In genomic region chr18:3248670-3249359, GRCh38 we compare ENCODE assay signal across 8 cellular contexts. TPM values are rescaled to one million over a fixed set of nuclear protein-coding genes. Genes with fewer than 3 reads are reported as not detected.
DNase-seq lines count a peak whose midpoint lies in the region; ATAC-seq and TF ChIP-seq lines count a peak whose summit lies in the region.

No MANE protein-coding gene starts in this region.

- H3K9me3 Mint-ChIP-seq in nephron progenitor cell = peaks cover 4% of the 10 kb centered on the region

- H3K9ac ChIP-seq in endocrine pancreas (ENCODE audit: control insufficient read depth, insufficient read depth, low read length) = peak overlapping the region; percentile 97

- DNase-seq in BE2C = no peak
- DNase-seq in SK-MEL-5 (ENCODE audit: low read depth, low spot score) = peak; percentile 53
- DNase-seq in nephron progenitor cell = no peak
- DNase-seq in nucleus accumbens (lab: John Stamatoyannopoulos, UW) = no peak
- no peak for DNase-seq in HPDE6-E6E7 (ENCODE audit: extremely low spot score)

- H3K36me3 ChIP-seq in BE2C (no peaks in the 10 kb centered on the region), endocrine pancreas (ENCODE audit: control insufficient read depth, insufficient read depth, low read length) (no peaks in the 10 kb centered on the region)

- peak overlapping the region; percentile 90 for H3K27ac Mint-ChIP-seq in nephron progenitor cell

- H3K4me3 Mint-ChIP-seq in nephron progenitor cell = peak overlapping the region; percentile 98

- H3K9me3 ChIP-seq in BE2C (no peaks in the 10 kb centered on the region), endocrine pancreas (ENCODE audit: control insufficient read depth, low read length) (no peaks in the 10 kb centered on the region)

- H3K4me1 ChIP-seq in BE2C (no peaks in the 10 kb centered on the region), endocrine pancreas (ENCODE audit: control insufficient read depth, insufficient read depth, low read length) (peaks cover 10% of the 10 kb centered on the region)

- ATAC-seq in GM21723 (IDR thresholded peaks at IDR 0.05; ENCODE audit: unreplicated experiment) (peak; percentile 18), GM21825 (IDR thresholded peaks at IDR 0.05; ENCODE audit: unreplicated experiment) (no peak)

- H3K27me3 Mint-ChIP-seq in nephron progenitor cell (ENCODE audit: low read depth, poor library complexity) = no peaks in the 10 kb centered on the region

- H3K36me3 Mint-ChIP-seq in nephron progenitor cell (ENCODE audit: low read depth) = peaks cover 17% of the 10 kb centered on the region

- H3K4me3 ChIP-seq in BE2C (ENCODE audit: low read depth, low read length) (peak overlapping the region; percentile 86), endocrine pancreas (ENCODE audit: control insufficient read depth, insufficient read depth, low read length) (peak overlapping the region; percentile 97)

- H3K4me1 Mint-ChIP-seq in nephron progenitor cell = peaks cover 29% of the 10 kb centered on the region

- H3K27me3 ChIP-seq in BE2C (no peaks in the 10 kb centered on the region), endocrine pancreas (ENCODE audit: control insufficient read depth, insufficient read depth, low read length) (no peaks in the 10 kb centered on the region)

- TF ChIP-seq CTCF in BE2C (IDR thresholded peaks at IDR 0.05; ENCODE audit: low read depth, low read length) (no peak), nephron progenitor cell (IDR thresholded peaks at IDR 0.05) (no peak)

- in situ Hi-C loops in SK-MEL-5 (cut with HindIII; ENCODE audit: low pct_unique_long_range_greater_than_20kb, low sequenced_read_pairs) = no loop called here

RNA-seq across cellular contexts. Expression of gene MYL12A, which starts 1.2 kb away (rescaled TPM):
- 110 TPM for polyA plus RNA-seq in BE2C (2012; ENCODE audit: insufficient read depth, insufficient read length, low read depth)
- total RNA-seq in SK-MEL-5 (2014; rRNA removed; shearing (Covaris generic)) = 528 and 560 TPM in 2 replicates
- 168 and 198 TPM in 2 replicates for polyA plus RNA-seq in SK-MEL-5 (2015; cell fraction: cytosol; rRNA removed)
- 68.9 and 97.1 TPM in 2 replicates for polyA plus RNA-seq in SK-MEL-5 (2015; cell fraction: nucleus; rRNA removed)

RNA-seq across cellular contexts. Expression of gene MYL12B, which starts 13.1 kb away (rescaled TPM):
- polyA plus RNA-seq in BE2C (2012; ENCODE audit: insufficient read depth, insufficient read length, low read depth) = 72.0 TPM
- total RNA-seq in SK-MEL-5 (2014; rRNA removed; shearing (Covaris generic)) = 315 and 343 TPM in 2 replicates
- polyA plus RNA-seq in SK-MEL-5 (2015; cell fraction: cytosol; rRNA removed) = 214 and 216 TPM in 2 replicates
- polyA plus RNA-seq in SK-MEL-5 (2015; cell fraction: nucleus; rRNA removed) = 46.7 and 49.1 TPM in 2 replicates

RNA-seq across cellular contexts. Expression of gene MYOM1, which starts 29.0 kb away (rescaled TPM):
- polyA plus RNA-seq in BE2C (2012; ENCODE audit: insufficient read depth, insufficient read length, low read depth) = 0.56 TPM
- total RNA-seq in SK-MEL-5 (2014; rRNA removed; shearing (Covaris generic)) = 0.26 and 0.72 TPM in 2 replicates
- polyA plus RNA-seq in SK-MEL-5 (2015; cell fraction: cytosol; rRNA removed) = 0.44 and 0.51 TPM in 2 replicates
- polyA plus RNA-seq in SK-MEL-5 (2015; cell fraction: nucleus; rRNA removed) = 0.07 and 0.32 TPM in 2 replicates
